ENCODE assay signal across 8 cellular contexts in genomic region chr11:79437981-79438630, GRCh38. TPM values are rescaled to one million over a fixed set of nuclear protein-coding genes. Genes with fewer than 3 reads are reported as not detected.
DNase-seq lines count a peak whose midpoint lies in the region; ATAC-seq, FAIRE-seq and TF ChIP-seq lines count a peak whose summit lies in the region.

No MANE protein-coding gene starts in this region.

- TF ChIP-seq CTCF in AG10803 (conservative IDR thresholded peaks at IDR 0.05; ENCODE audit: low read length): no peak
- TF ChIP-seq CTCF in bronchial epithelial cell (IDR thresholded peaks at IDR 0.05; ENCODE audit: insufficient read depth, low read length, severe bottlenecking): no peak

- peak; percentile 31 for ATAC-seq in aorta (ENCODE audit: low FRiP score)

- 1 to 4% methylated on average over 30 to 31 of the region's 31 CpGs for WGBS in aorta, 2 donors

- H3K9me3 ChIP-seq in aorta (ENCODE audit: control insufficient read depth, low read length): no peaks in the 10 kb centered on the region

- H3K27ac ChIP-seq in aorta (ENCODE audit: low read depth in 1 of 2, low read length in 2 of 2): peak overlapping the region; percentile 58 to 82

- FAIRE-seq in bronchial epithelial cell (lab: Jason Lieb, UNC): no peak

- DNase-seq in AG10803 (ENCODE audit: low read depth) (peak; percentile 78), KBM-7 (peak; percentile 12), bronchial epithelial cell (ENCODE audit: low read depth) (peak; percentile 52), medulla oblongata (ENCODE audit: extremely low spot score) (peak; percentile 45), aorta (peak; percentile 47 to 75), CD1c-positive myeloid dendritic cell (ENCODE audit: extremely low spot score) (no peak), middle frontal gyrus (ENCODE audit: extremely low spot score, low spot score) (no peak)
- DNase-seq in stimulated activated naive CD4-positive, alpha-beta T cell treated with Interleukin-2 at 50 U/mL for 16 hours (lab: John Stamatoyannopoulos, UW): no peak

- H3K27me3 ChIP-seq in bronchial epithelial cell (ENCODE audit: control insufficient read depth, insufficient read depth, low read length) (peaks cover 2% of the 10 kb centered on the region), aorta (ENCODE audit: control insufficient read depth in 1 of 2, insufficient read depth in 2 of 2, low read length in 1 of 2) (no peaks in the 10 kb centered on the region)

- H3K4me3 ChIP-seq in AG10803 (ENCODE audit: low read length) (peak overlapping the region; percentile 74), bronchial epithelial cell (ENCODE audit: low read depth, low read length) (peak overlapping the region; percentile 63), aorta (ENCODE audit: low read length in 2 of 2) (peak overlapping the region; percentile 42 to 75)

- H3K4me1 ChIP-seq in aorta (ENCODE audit: control insufficient read depth in 1 of 2, insufficient read depth in 2 of 2, low read length in 2 of 2): no peaks in the 10 kb centered on the region

- H3K36me3 ChIP-seq in bronchial epithelial cell (ENCODE audit: control insufficient read depth, insufficient read depth, low read length) (no peaks in the 10 kb centered on the region), aorta (ENCODE audit: control insufficient read depth in 1 of 2, insufficient read depth in 2 of 2, low read length in 1 of 2) (no peaks in the 10 kb centered on the region)

- intact Hi-C loops in aorta (cut with DNase I): loop anchor here (5.0 to 10.0 kb wide), 3 partner anchors 193 to 343 kb away; no protein-coding TSS in a partner anchor

- in situ Hi-C loops in KBM-7 (cut with MboI; ENCODE audit: low pct_unique_long_range_greater_than_20kb, low sequenced_read_pairs): no loop called here

RNA-seq across cellular contexts. Expression of gene TENM4, which starts 2.7 kb away (rescaled TPM):
- 3.2 and 6.1 TPM in 2 replicates for total RNA-seq in bronchial epithelial cell
- 1 to 10 TPM; 4.7 to 9.1 TPM for total RNA-seq in aorta
- under 1 TPM; 0.20 to 0.25 TPM for polyA plus RNA-seq in aorta

Comparison
In these comparisons a context has a peak if more than half of its experiments do, and no peak if none do; other contexts are left out.
1. DNase-seq: peak in AG10803 (single experiment), KBM-7 (single experiment), bronchial epithelial cell (single experiment), medulla oblongata (single experiment) and aorta (2 of 2); none in CD1c-positive myeloid dendritic cell (single experiment), middle frontal gyrus (single experiment) and stimulated activated naive CD4-positive, alpha-beta T cell treated with Interleukin-2 at 50 U/mL for 16 hours (single experiment).
2. Peak in every context shown above with its lines, with median percentiles within 50 percentile points of each other: H3K4me3 ChIP-seq.